Comparison of ENCODE assay signal across 16 cellular contexts in the genomic region with DNA sequence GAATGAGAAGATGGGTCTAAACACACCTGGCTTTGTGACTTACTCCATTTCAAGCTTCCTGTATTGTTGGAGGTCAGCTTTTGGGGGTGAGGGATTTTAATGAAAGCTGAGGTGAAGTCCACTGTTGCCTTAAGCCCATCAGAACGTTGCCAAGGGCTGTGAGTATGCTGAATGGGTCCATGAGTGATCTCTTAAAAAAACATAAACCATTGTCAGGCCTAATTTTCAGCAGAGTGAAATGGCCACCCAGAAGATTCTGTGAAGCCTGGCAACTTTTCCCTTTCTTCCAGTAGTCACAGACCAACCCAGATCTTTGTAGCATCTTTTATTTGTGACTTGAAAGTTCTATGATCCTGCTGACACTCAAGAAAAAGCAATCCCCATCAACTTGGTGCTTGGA.
A peak's percentile ranks its signal among the peaks of the same experiment; 100 is the strongest.
DNase-seq lines count a peak whose midpoint lies in the region; ATAC-seq and TF ChIP-seq lines count a peak whose summit lies in the region.
"Had no signal": no experiment of that assay in that cellular context is flagged by ENCODE, and none has a peak within 500 bp of the region (broad histone marks: within the 10 kb centered on the region; RNA-seq: fewer than 3 reads in every experiment).

No MANE protein-coding gene starts in this region.

- H3K79me2 ChIP-seq in ACC112 (ENCODE audit: control insufficient read depth, insufficient read depth, low read length, unreplicated experiment) (peaks cover 82% of the 10 kb centered on the region), GM23338 (replicated peaks; ENCODE audit: insufficient read depth) (0 out of 2 replicates have a peak, but pooled peaks cover 13% of the 10 kb centered on the region)

- CTCF ChIA-PET in activated B cell treated with CpG ODN at 0.5 μM for 24 hours (lab: Charles Lee): no interaction called here
- CTCF ChIA-PET in CD4-positive, alpha-beta T cell (lab: Charles Lee): no interaction called here

- H3K36me3 ChIP-seq in ACC112 (ENCODE audit: insufficient read depth, low read length) (peaks cover 34% of the 10 kb centered on the region), GM23338 (ENCODE audit: insufficient read depth) (no peaks in the 10 kb centered on the region), H7 (replicated peaks; ENCODE audit: control insufficient read depth, insufficient read depth, low read length) (no peaks in the 10 kb centered on the region)
- H3K36me3 ChIP-seq: gastroesophageal sphincter had no signal

- POLR2A ChIA-PET in activated B cell treated with CpG ODN at 0.5 μM for 24 hours (lab: Charles Lee): interaction anchor here (0.9 kb wide), 1 partner anchor 31 kb away, joined by 3 read pairs; no protein-coding TSS in a partner anchor
- POLR2A ChIA-PET in CD4-positive, alpha-beta T cell (lab: Charles Lee): interaction anchor here (1.5 kb wide), 1 partner anchor 87 kb away, joined by 3 read pairs; the partner anchor contains the start of gene SMAD3

- no peaks in the 10 kb centered on the region for H3K9me3 ChIP-seq in CD4-positive, alpha-beta T cell (ENCODE audit: control insufficient read depth, low read length)
- H3K9me3 ChIP-seq: gastroesophageal sphincter had no signal

- TF ChIP-seq CTCF in GM23338 (conservative IDR thresholded peaks at IDR 0.05; ENCODE audit: low read depth in 2 of 2) (no peak), activated B cell treated with CpG ODN at 0.5 μM for 24 hours (IDR thresholded peaks at IDR 0.05) (no peak), nephron (IDR thresholded peaks at IDR 0.05; ENCODE audit: unreplicated experiment in 3 of 3) (no peak)
- TF ChIP-seq CTCF in CD4-positive, alpha-beta T cell (IDR thresholded peaks at IDR 0.05): no peak

- H3K27me3 ChIP-seq in ACC112 (ENCODE audit: insufficient read depth, low read length) (no peaks in the 10 kb centered on the region), GM23338 (ENCODE audit: insufficient read depth) (0 out of 2 replicates have a peak, but pooled peaks cover 4% of the 10 kb centered on the region), H7 (ENCODE audit: control insufficient read depth, insufficient read depth, low read length) (no peaks in the 10 kb centered on the region)
- no peaks in the 10 kb centered on the region for H3K27me3 ChIP-seq in CD4-positive, alpha-beta T cell (ENCODE audit: control insufficient read depth, insufficient read depth, low read length)
- H3K27me3 ChIP-seq: gastroesophageal sphincter had no signal

- H3K27me3 Mint-ChIP-seq in GM23338 (ENCODE audit: insufficient read depth, low read depth, poor library complexity): no peaks in the 10 kb centered on the region
- H3K27me3 Mint-ChIP-seq in activated B cell treated with CpG ODN at 0.5 μM for 24 hours: no peaks in the 10 kb centered on the region
- H3K27me3 Mint-ChIP-seq in nephron (ENCODE audit: low read depth): no peaks in the 10 kb centered on the region
- no peaks in the 10 kb centered on the region for H3K27me3 Mint-ChIP-seq in CD4-positive, alpha-beta T cell
- H3K27me3 Mint-ChIP-seq: naive thymus-derived CD4-positive, alpha-beta T cell had no signal

- H3K36me3 Mint-ChIP-seq in GM23338 (ENCODE audit: low read depth) (no peaks in the 10 kb centered on the region; the same call in 2 of the 3 replicates), activated B cell treated with CpG ODN at 0.5 μM for 24 hours (ENCODE audit: low read depth) (peaks cover 33% of the 10 kb centered on the region), nephron (ENCODE audit: low read depth) (peaks cover 8% of the 10 kb centered on the region)
- H3K36me3 Mint-ChIP-seq in CD4-positive, alpha-beta T cell (ENCODE audit: low read depth): peaks cover 8% of the 10 kb centered on the region

- 0 out of 2 replicates have a peak overlapping the region, but pooled peaks have one; percentile 52 for H3K4me2 ChIP-seq in GM23338

- H4K20me1 ChIP-seq in GM23338 (replicated peaks; ENCODE audit: insufficient read depth): no peaks in the 10 kb centered on the region

- H3K9me3 Mint-ChIP-seq in GM23338 (peaks cover 3% of the 10 kb centered on the region; the same call in 1 of the 3 replicates), activated B cell treated with CpG ODN at 0.5 μM for 24 hours (no peaks in the 10 kb centered on the region), nephron (no peaks in the 10 kb centered on the region)
- H3K9me3 Mint-ChIP-seq in CD4-positive, alpha-beta T cell: no peaks in the 10 kb centered on the region

- H3K4me3 Mint-ChIP-seq in GM23338 (no peak overlapping the region), activated B cell treated with CpG ODN at 0.5 μM for 24 hours (no peak overlapping the region), nephron (no peak overlapping the region)
- no peak overlapping the region for H3K4me3 Mint-ChIP-seq in CD4-positive, alpha-beta T cell
- H3K4me3 Mint-ChIP-seq: naive thymus-derived CD4-positive, alpha-beta T cell had no signal

- intact Hi-C loops in activated B cell treated with CpG ODN at 0.5 μM for 24 hours (cut with micrococcal nuclease): no loop called here
- intact Hi-C loops in CD4-positive, alpha-beta T cell (cut with DNase I, micrococcal nuclease): no loop called here

- H3K4me3 ChIP-seq in ACC112 (ENCODE audit: low read depth, low read length) (no peak overlapping the region), GM23338 (no peak overlapping the region), H7 (ENCODE audit: insufficient read depth, low read depth, low read length) (no peak overlapping the region)
- H3K4me3 ChIP-seq: coronary artery, gastroesophageal sphincter had no signal

- peak overlapping the region; percentile 99 for H3K27ac ChIP-seq in ACC112 (ENCODE audit: low read depth, low read length)
- H3K27ac ChIP-seq in GM23338 (ENCODE audit: low read depth): peak overlapping the region; percentile 22; the same call in 1 of the 2 replicates
- no peak overlapping the region for H3K27ac ChIP-seq in CD4-positive, alpha-beta T cell (ENCODE audit: low read depth, low read length)

- H2AFZ ChIP-seq in ACC112 (ENCODE audit: low read length, unreplicated experiment) (no peak overlapping the region), GM23338 (no peak overlapping the region)

- H3K27ac Mint-ChIP-seq in GM23338 (peak overlapping the region; percentile 58; the same call in 1 of the 2 replicates), activated B cell treated with CpG ODN at 0.5 μM for 24 hours (peak overlapping the region; percentile 18), nephron (peak overlapping the region; percentile 17 to 33 (median 17))
- H3K27ac Mint-ChIP-seq in CD4-positive, alpha-beta T cell: no peak overlapping the region
- H3K27ac Mint-ChIP-seq: activated T-helper 2 cell treated with anti-CD3 and anti-CD28 coated beads, Interferon-gamma antibody, Interleukin-2, Interleukin-4, amounts not matched to agents 10 μg/mL and 5 μg/mL and 100 μg/mL, durations not matched to agents 14 hours and 24 hours and 36 hours had no signal

- H3K9me2 ChIP-seq in GM23338 (ENCODE audit: insufficient read depth): no peaks in the 10 kb centered on the region

- DNase-seq in GM23338 (ENCODE audit: low spot score) (no peak), activated B cell treated with CpG ODN at 0.5 μM for 24 hours (no peak), Ammon's horn (ENCODE audit: low spot score) (no peak), H7 (no peak), NCI-H1105 treated with DMSO at 0.1 percent for 48 hours (lab: John Stamatoyannopoulos, UW) (no peak)
- DNase-seq in CD4-positive, alpha-beta T cell: no peak
- DNase-seq: activated CD4-positive, alpha-beta T cell treated with anti-CD3 and anti-CD28 coated beads, Interleukin-2, amount 50 U/mL, for 48 hours; AML-193; naive thymus-derived CD4-positive, alpha-beta T cell; NCI-H1930 had no signal

- ATAC-seq in GM23338: no peak
- ATAC-seq in activated B cell treated with CpG ODN at 0.5 μM for 24 hours (ENCODE audit: low read depth): no peak
- no peak for ATAC-seq in CD4-positive, alpha-beta T cell (ENCODE audit: poor library complexity)
- ATAC-seq: gastroesophageal sphincter; HepG2; naive thymus-derived CD4-positive, alpha-beta T cell had no signal

- H3K4me1 Mint-ChIP-seq in GM23338 (peaks cover 49% of the 10 kb centered on the region), activated B cell treated with CpG ODN at 0.5 μM for 24 hours (peaks cover 86% of the 10 kb centered on the region), nephron (peaks cover 66% of the 10 kb centered on the region)
- peaks cover 52% of the 10 kb centered on the region for H3K4me1 Mint-ChIP-seq in CD4-positive, alpha-beta T cell (ENCODE audit: low read depth)

- H3K4me1 ChIP-seq in ACC112 (ENCODE audit: control insufficient read depth, insufficient read depth, low read length, unreplicated experiment) (peaks cover 42% of the 10 kb centered on the region), GM23338 (ENCODE audit: insufficient read depth) (peaks cover 50% of the 10 kb centered on the region)

- H3F3A ChIP-seq in GM23338 (replicated peaks; ENCODE audit: low read depth): peaks cover 17% of the 10 kb centered on the region

TF ChIP-seq in GM23338, 12 proteins besides CTCF, POLR2A, EP300 and RAD21 (continues in another document):
- no peak for TF ChIP-seq REST (IDR thresholded peaks at IDR 0.05; ENCODE audit: unreplicated experiment)
- no peak for TF ChIP-seq STAT1 (IDR thresholded peaks at IDR 0.05; ENCODE audit: unreplicated experiment)
- no peak for TF ChIP-seq ZNF114 (CRISPR knock-in tag; IDR thresholded peaks at IDR 0.05)
- no peak for TF ChIP-seq NANOG (IDR thresholded peaks at IDR 0.05; ENCODE audit: borderline replicate concordance)
- TF ChIP-seq CREB1 (CRISPR knock-in tag; IDR thresholded peaks at IDR 0.05; ENCODE audit: low read depth): no peak
